In the genomic region with DNA sequence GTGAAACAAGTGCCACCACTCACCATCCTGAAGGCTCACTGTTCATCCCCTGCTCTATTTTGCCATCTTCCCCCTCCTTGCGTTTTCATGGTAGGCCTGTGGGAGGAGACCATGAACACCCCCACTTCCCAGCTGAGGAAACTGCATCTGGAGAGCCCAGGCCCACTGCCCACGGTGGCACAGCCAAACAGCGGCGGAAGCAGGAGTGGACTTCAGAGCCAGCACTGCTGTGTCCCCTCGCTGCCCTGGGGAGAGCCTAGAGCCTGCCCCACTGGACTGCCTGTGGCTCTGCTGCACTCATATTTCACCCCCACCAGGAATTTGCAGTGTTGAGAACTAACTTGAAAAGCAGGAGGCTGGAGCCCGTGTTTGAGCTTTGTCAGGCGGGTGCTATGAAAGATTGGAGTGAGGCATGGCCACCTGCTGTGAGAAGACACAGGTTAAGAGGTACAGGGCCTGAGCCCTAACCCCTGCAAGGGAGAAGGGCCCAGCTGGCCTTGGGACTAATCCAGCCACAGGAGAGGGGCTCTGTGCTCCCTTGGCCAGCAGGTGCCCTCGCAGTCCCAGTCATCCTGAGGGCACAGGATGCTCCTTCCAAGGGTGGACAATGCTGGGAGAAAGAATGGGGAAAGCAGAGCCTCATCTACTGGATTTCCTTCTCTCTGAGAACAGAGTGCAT, we compare ENCODE assay signal across 1 cellular context.
TF ChIP-seq lines count a peak whose summit lies in the region.

No MANE protein-coding gene starts in this region.

TF ChIP-seq in H1, 55 proteins besides CTCF, POLR2A, EP300 and RAD21:
- TF ChIP-seq GABPA (IDR thresholded peaks at IDR 0.05; ENCODE audit: borderline replicate concordance, insufficient read depth, low read length) (no peak), KDM4A (IDR thresholded peaks at IDR 0.05; ENCODE audit: low read depth, low read length, severe bottlenecking) (no peak)
